1 cellular context compared by ENCODE assay signal in the genomic region with DNA sequence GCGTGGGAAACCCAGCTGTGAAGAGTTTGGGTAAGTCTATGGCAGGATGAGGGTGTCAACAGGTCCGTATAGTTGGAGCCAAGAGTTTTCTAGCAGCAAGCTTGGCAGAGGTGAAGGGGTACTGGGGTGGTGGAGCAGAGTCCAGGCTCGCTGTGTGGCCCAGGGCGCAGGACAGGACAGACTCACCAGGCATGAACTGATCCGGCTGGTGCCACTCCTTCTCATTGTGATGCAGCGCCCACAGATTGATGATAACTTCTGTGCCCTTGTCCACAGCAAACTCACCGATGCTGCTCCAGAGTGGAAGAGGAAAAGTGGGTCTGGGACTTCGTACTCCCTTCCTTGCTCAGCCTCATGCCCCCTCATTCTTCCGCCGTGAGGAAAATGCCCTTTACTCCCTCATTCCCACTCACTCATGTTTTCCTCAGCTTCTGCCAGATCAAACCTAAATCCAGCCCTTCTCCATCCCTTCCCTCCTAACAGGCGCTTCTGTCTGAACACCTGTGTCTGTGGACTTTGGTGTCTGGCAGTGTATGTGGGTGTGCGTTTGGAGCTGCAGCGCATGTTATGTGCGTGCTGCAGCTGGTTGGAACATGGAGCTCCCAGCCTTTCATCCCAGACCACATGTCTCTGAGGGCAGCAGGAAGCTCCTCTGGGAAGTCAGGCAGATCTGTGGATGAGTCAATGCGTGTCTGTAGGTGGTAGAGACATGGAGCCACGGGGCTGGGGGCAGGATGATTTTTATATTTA.
TF ChIP-seq lines count a peak whose summit lies in the region.

No MANE protein-coding gene starts in this region.

TF ChIP-seq in WTC11, 78 proteins besides CTCF, POLR2A, EP300 and RAD21:
- TF ChIP-seq JUN (CRISPR knock-in tag; IDR thresholded peaks at IDR 0.05) = no peak
- TF ChIP-seq NFATC4 (CRISPR knock-in tag; IDR thresholded peaks at IDR 0.05) = no peak
- TF ChIP-seq OVOL2 (CRISPR knock-in tag; IDR thresholded peaks at IDR 0.05; ENCODE audit: borderline replicate concordance) = no peak
- TF ChIP-seq, protein P1, sequence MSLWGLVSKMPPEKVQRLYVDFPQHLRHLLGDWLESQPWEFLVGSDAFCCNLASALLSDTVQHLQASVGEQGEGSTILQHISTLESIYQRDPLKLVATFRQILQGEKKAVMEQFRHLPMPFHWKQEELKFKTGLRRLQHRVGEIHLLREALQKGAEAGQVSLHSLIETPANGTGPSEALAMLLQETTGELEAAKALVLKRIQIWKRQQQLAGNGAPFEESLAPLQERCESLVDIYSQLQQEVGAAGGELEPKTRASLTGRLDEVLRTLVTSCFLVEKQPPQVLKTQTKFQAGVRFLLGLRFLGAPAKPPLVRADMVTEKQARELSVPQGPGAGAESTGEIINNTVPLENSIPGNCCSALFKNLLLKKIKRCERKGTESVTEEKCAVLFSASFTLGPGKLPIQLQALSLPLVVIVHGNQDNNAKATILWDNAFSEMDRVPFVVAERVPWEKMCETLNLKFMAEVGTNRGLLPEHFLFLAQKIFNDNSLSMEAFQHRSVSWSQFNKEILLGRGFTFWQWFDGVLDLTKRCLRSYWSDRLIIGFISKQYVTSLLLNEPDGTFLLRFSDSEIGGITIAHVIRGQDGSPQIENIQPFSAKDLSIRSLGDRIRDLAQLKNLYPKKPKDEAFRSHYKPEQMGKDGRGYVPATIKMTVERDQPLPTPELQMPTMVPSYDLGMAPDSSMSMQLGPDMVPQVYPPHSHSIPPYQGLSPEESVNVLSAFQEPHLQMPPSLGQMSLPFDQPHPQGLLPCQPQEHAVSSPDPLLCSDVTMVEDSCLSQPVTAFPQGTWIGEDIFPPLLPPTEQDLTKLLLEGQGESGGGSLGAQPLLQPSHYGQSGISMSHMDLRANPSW (CRISPR knock-in tag; conservative IDR thresholded peaks at IDR 0.05; ENCODE audit: low read depth) = no peak
- TF ChIP-seq, protein P2, sequence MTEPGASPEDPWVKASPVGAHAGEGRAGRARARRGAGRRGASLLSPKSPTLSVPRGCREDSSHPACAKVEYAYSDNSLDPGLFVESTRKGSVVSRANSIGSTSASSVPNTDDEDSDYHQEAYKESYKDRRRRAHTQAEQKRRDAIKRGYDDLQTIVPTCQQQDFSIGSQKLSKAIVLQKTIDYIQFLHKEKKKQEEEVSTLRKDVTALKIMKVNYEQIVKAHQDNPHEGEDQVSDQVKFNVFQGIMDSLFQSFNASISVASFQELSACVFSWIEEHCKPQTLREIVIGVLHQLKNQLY (CRISPR knock-in tag; IDR thresholded peaks at IDR 0.05) = no peak
- TF ChIP-seq SP1 (CRISPR knock-in tag; conservative IDR thresholded peaks at IDR 0.05) = no peak
- no peak for TF ChIP-seq CBFB (CRISPR knock-in tag; IDR thresholded peaks at IDR 0.05; ENCODE audit: low read depth)
- TF ChIP-seq RORB (CRISPR knock-in tag; IDR thresholded peaks at IDR 0.05) = no peak
TF ChIP-seq in WTC11: peak in this region for 0.
